In genomic region chrX:10741496-10742048, GRCh38 we compare ENCODE assay signal across 11 cellular contexts.
"Had no signal": no experiment of that assay in that cellular context is flagged by ENCODE, and none has a peak within 500 bp of the region (broad histone marks: within the 10 kb centered on the region; RNA-seq: fewer than 3 reads in every experiment).

No MANE protein-coding gene starts in this region.

- H3K4me3 ChIP-seq: lung, psoas muscle, right lobe of liver had no signal

- H3K27ac ChIP-seq: psoas muscle, right lobe of liver had no signal

- ATAC-seq: naive thymus-derived CD4-positive, alpha-beta T cell; psoas muscle; right lobe of liver had no signal

- DNase-seq: activated CD4-positive, alpha-beta T cell treated with anti-CD3 and anti-CD28 coated beads, Interleukin-2, amount 50 U/mL, for 4 hours; activated effector memory CD4-positive, alpha-beta T cell treated with Interleukin-2 at 50 U/mL for 16 hours; activated T-cell treated with anti-CD3 and anti-CD28 coated beads, Interleukin-2, amount 50 U/mL, for 1 hour; cerebellar nuclear complex; naive thymus-derived CD4-positive, alpha-beta T cell; occipital lobe; psoas muscle; right lobe of liver; stimulated activated CD4-positive, alpha-beta T cell treated with anti-CD3 and anti-CD28 coated beads, Interleukin-12 subunit alpha, Interleukin-12 subunit beta, amount 100 ng/mL, for 4 hours; stimulated activated naive CD4-positive, alpha-beta T cell had no signal

- H3K4me1 ChIP-seq: psoas muscle, right lobe of liver had no signal

- H3K36me3 ChIP-seq: right lobe of liver had no signal

- H3K9me3 ChIP-seq: psoas muscle, right lobe of liver had no signal

- H3K27me3 ChIP-seq: right lobe of liver had no signal
